Comparison of ENCODE assay signal across 8 cellular contexts in genomic region chr3:53109190-53109589, GRCh38.
A peak's percentile ranks its signal among the peaks of the same experiment; 100 is the strongest.
DNase-seq lines count a peak whose midpoint lies in the region; FAIRE-seq and TF ChIP-seq lines count a peak whose summit lies in the region.

No MANE protein-coding gene starts in this region.

- peaks cover 10% of the 10 kb centered on the region for H3K4me1 ChIP-seq in MM.1S (ENCODE audit: low read length)

- in situ Hi-C loops in brain microvascular endothelial cell (cut with HindIII; ENCODE audit: low pct_ligation_motif_present, low sequenced_read_pairs): no loop called here

- no peak for FAIRE-seq in D721Med (lab: Jason Lieb, UNC)

- H4K20me1 ChIP-seq in MM.1S (ENCODE audit: insufficient read depth, low read length): no peaks in the 10 kb centered on the region

- H3K36me3 ChIP-seq in MM.1S (replicated peaks; ENCODE audit: insufficient read depth, low read length) (no peaks in the 10 kb centered on the region; the same call in 1 of the 2 replicates), brain microvascular endothelial cell (replicated peaks) (peaks cover 12% of the 10 kb centered on the region)

- H3K4me2 ChIP-seq in MM.1S (ENCODE audit: low read depth, low read length): no peak overlapping the region

- TF ChIP-seq CTCF in MM.1S (IDR thresholded peaks at IDR 0.05; ENCODE audit: low read length): no peak
- no peak for TF ChIP-seq CTCF in brain microvascular endothelial cell (IDR thresholded peaks at IDR 0.05; ENCODE audit: low read depth, low read length, missing control alignments)
- TF ChIP-seq CTCF in D721Med (IDR thresholded peaks at IDR 0.05; ENCODE audit: insufficient read depth, missing control alignments): no peak

- H3K9ac ChIP-seq in MM.1S (ENCODE audit: low read length): no peak overlapping the region

- H2AFZ ChIP-seq in MM.1S (ENCODE audit: low read length): no peak overlapping the region

- DNase-seq in ELR (ENCODE audit: low read depth) (peak; percentile 93), MM.1S (peak; percentile 49), brain microvascular endothelial cell (peak; percentile 60), non-pigmented ciliary epithelial cell (ENCODE audit: low read depth) (peak; percentile 79), GDM1 (lab: John Stamatoyannopoulos, UW) (no peak), NCI-H1105 treated with DMSO at 0.1 percent for 48 hours (lab: John Stamatoyannopoulos, UW) (no peak), cerebellar nuclear complex (lab: John Stamatoyannopoulos, UW) (no peak), D721Med (ENCODE audit: insufficient read length, low spot score) (no peak)

- H3K9me2 ChIP-seq in MM.1S (replicated peaks; ENCODE audit: insufficient read depth, low read length): no peaks in the 10 kb centered on the region

- no peaks in the 10 kb centered on the region for H3K27me3 ChIP-seq in MM.1S (replicated peaks; ENCODE audit: insufficient read depth, low read length)
- H3K27me3 ChIP-seq in brain microvascular endothelial cell (replicated peaks): no peaks in the 10 kb centered on the region

- H3K79me2 ChIP-seq in MM.1S (ENCODE audit: low read length): no peaks in the 10 kb centered on the region

- H3K27ac ChIP-seq in MM.1S (ENCODE audit: low read length) (peak overlapping the region; percentile 30; the same call in 1 of the 2 replicates), brain microvascular endothelial cell (no peak overlapping the region)

- H3F3A ChIP-seq in MM.1S (ENCODE audit: insufficient read depth, low read length): no peaks in the 10 kb centered on the region

- H3K4me3 ChIP-seq in MM.1S (ENCODE audit: low read length): no peak overlapping the region
- H3K4me3 ChIP-seq in brain microvascular endothelial cell (ENCODE audit: low read depth, low read length): no peak overlapping the region

- H3K9me3 ChIP-seq in MM.1S (replicated peaks; ENCODE audit: insufficient read depth, low read length): no peaks in the 10 kb centered on the region

Comparison
In these comparisons a context has a peak if more than half of its experiments do, and no peak if none do; other contexts are left out.
1. DNase-seq: peak in ELR (single experiment), MM.1S (single experiment), brain microvascular endothelial cell (single experiment) and non-pigmented ciliary epithelial cell (single experiment); none in GDM1 (single experiment), NCI-H1105 treated with DMSO at 0.1 percent for 48 hours (single experiment), cerebellar nuclear complex (0 of 2) and D721Med (single experiment).